13 cellular contexts compared by ENCODE assay signal in the genomic region with DNA sequence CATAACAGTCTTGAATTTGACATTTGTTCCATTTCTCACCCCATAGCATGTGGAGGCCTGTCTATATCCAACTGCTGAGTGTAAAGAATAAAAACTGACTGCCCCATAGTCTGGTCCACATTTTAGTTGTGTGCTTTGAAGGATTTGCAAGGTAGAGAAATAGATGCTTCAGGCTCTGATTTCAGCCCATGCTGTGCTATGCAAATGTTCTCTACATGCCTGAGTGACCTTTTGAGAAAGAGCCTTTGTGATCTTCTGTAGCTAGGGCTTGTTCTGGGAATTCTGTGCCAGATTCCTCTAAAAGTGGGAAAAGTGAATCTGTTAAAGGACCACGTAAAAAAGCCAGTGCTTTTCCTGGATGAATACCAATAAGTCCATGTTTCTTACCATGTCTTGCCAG. TPM values are rescaled to one million over a fixed set of nuclear protein-coding genes. Genes with fewer than 3 reads are reported as not detected.
DNase-seq lines count a peak whose midpoint lies in the region; ATAC-seq lines count a peak whose summit lies in the region.
"Had no signal": no experiment of that assay in that cellular context is flagged by ENCODE, and none has a peak within 500 bp of the region (broad histone marks: within the 10 kb centered on the region; RNA-seq: fewer than 3 reads in every experiment).

No MANE protein-coding gene starts in this region.

- H3K4me1 ChIP-seq in iPS DF 6.9 (ENCODE audit: control insufficient read depth, insufficient read depth, low read length): peaks cover 10% of the 10 kb centered on the region; the same call in 1 of the 2 replicates

- H3K27me3 ChIP-seq in iPS DF 6.9 (ENCODE audit: control insufficient read depth, insufficient read depth, low read length): no peaks in the 10 kb centered on the region

- H3K9me3 ChIP-seq in iPS DF 6.9 (ENCODE audit: control insufficient read depth, insufficient read depth, low read length): no peaks in the 10 kb centered on the region

- ATAC-seq in GM18861 (IDR thresholded peaks at IDR 0.05; ENCODE audit: unreplicated experiment) (no peak), HG02840 (IDR thresholded peaks at IDR 0.05; ENCODE audit: low FRiP score, unreplicated experiment) (no peak)
- ATAC-seq: activated T-cell treated with anti-CD3 and anti-CD28 coated beads, Interleukin-2, amount 50 U/mL, for 72 hours had no signal

- DNase-seq in NCI-H2171 treated with DMSO at 0.1 percent for 48 hours (lab: John Stamatoyannopoulos, UW) (peak; percentile 50), NCI-H2171 (lab: John Stamatoyannopoulos, UW) (no peak), SK-MEL-5 (ENCODE audit: low read depth, low spot score) (peak; percentile 30), iPS DF 6.9 (ENCODE audit: low read depth, low spot score) (peak; percentile 16), substantia nigra (lab: John Stamatoyannopoulos, UW) (peak in 8 of 49 donors; percentile 11 to 27 (median 20)), T-helper 1 cell (no peak)
- DNase-seq: activated T-cell treated with anti-CD3 and anti-CD28 coated beads, Interleukin-2, amount 50 U/mL, for 72 hours; immature natural killer cell; NCI-H226; right cardiac atrium; T1000 had no signal

- no peak overlapping the region for H3K4me3 ChIP-seq in iPS DF 6.9 (ENCODE audit: low read length)

- no CpG with 5 or more reads among the region's 1 CpG for WGBS in iPS DF 6.9 (ENCODE audit: insufficient coverage, insufficient read length)

- H3K36me3 ChIP-seq in iPS DF 6.9 (ENCODE audit: control insufficient read depth, insufficient read depth, low read length): no peaks in the 10 kb centered on the region; the same call in 1 of the 2 replicates

- H3K27ac ChIP-seq in iPS DF 6.9 (ENCODE audit: low read length) (no peak overlapping the region), substantia nigra (ENCODE audit: low read depth, low read length, poor library complexity, severe bottlenecking) (peak overlapping the region; percentile 17)

- in situ Hi-C loops in SK-MEL-5 (cut with HindIII; ENCODE audit: low pct_unique_long_range_greater_than_20kb, low sequenced_read_pairs): no loop called here

RNA-seq across cellular contexts. Expression of a gene that starts 5.2 kb away (rescaled TPM):
- 9.0 and 9.2 TPM in 2 replicates for total RNA-seq in SK-MEL-5 (2014; rRNA removed; shearing (Covaris generic))
- 11.5 and 14.9 TPM in 2 replicates for polyA plus RNA-seq in SK-MEL-5 (2015; cell fraction: cytosol; rRNA removed)
- 19.9 and 26.9 TPM in 2 replicates for polyA plus RNA-seq in SK-MEL-5 (2015; cell fraction: nucleus; rRNA removed)

RNA-seq across cellular contexts. Expression of a gene that starts 39.9 kb away (rescaled TPM):
- 3.0 and 5.6 TPM in 2 replicates for total RNA-seq in SK-MEL-5 (2014; rRNA removed; shearing (Covaris generic))
- polyA plus RNA-seq in SK-MEL-5 (2015; cell fraction: cytosol; rRNA removed): 4.7 and 8.6 TPM in 2 replicates
- polyA plus RNA-seq in SK-MEL-5 (2015; cell fraction: nucleus; rRNA removed): 2.1 and 3.1 TPM in 2 replicates
- total RNA-seq: activated T-cell treated with anti-CD3 and anti-CD28 coated beads, Interleukin-2, amount 50 U/mL, for 72 hours had no signal
- polyA plus RNA-seq: immature natural killer cell had no signal

Comparison
In these comparisons a context has a peak if more than half of its experiments do, and no peak if none do; other contexts are left out.
1. DNase-seq: peak in NCI-H2171 treated with DMSO at 0.1 percent for 48 hours (single experiment), SK-MEL-5 (single experiment) and iPS DF 6.9 (single experiment); none in NCI-H2171 (single experiment) and T-helper 1 cell (0 of 5).